ENCODE assay signal across 24 cellular contexts in genomic region chr21:38299651-38300050, GRCh38. TPM values are rescaled to one million over a fixed set of nuclear protein-coding genes. Genes with fewer than 3 reads are reported as not detected.
DNase-seq lines count a peak whose midpoint lies in the region; ATAC-seq and TF ChIP-seq lines count a peak whose summit lies in the region.
"Had no signal": no experiment of that assay in that cellular context is flagged by ENCODE, and none has a peak within 500 bp of the region (broad histone marks: within the 10 kb centered on the region; RNA-seq: fewer than 3 reads in every experiment).

No MANE protein-coding gene starts in this region.

- no peaks in the 10 kb centered on the region for H3K36me3 Mint-ChIP-seq in activated naive CD4-positive, alpha-beta T cell treated with anti-CD3 and anti-CD28 coated beads, Interleukin-2, amount 50 U/mL, for 72 hours
- H3K36me3 Mint-ChIP-seq in GM23338 (ENCODE audit: low read depth) = no peaks in the 10 kb centered on the region
- H3K36me3 Mint-ChIP-seq: activated CD4-positive, alpha-beta memory T cell treated with anti-CD3 and anti-CD28 coated beads for 36 hours; type B pancreatic cell had no signal

- H3K18ac ChIP-seq in mesenchymal stem cell (ENCODE audit: low read depth in 1 of 2, low read length in 2 of 2) = peak overlapping the region in 1 of 2 experiments; percentile 16

- no peak overlapping the region for H2BK5ac ChIP-seq in mesenchymal stem cell (ENCODE audit: low read depth, low read length, poor library complexity, severe bottlenecking)

- peak overlapping the region; percentile 78 for H2AK5ac ChIP-seq in mesenchymal stem cell (ENCODE audit: low read length, severe bottlenecking)

- no peak overlapping the region for H2BK15ac ChIP-seq in mesenchymal stem cell (ENCODE audit: low read depth, poor library complexity, severe bottlenecking)

- H3K4me3 ChIP-seq in mesenchymal stem cell (ENCODE audit: insufficient read depth in 1 of 2, low read depth in 1 of 2, low read length in 2 of 2) (peak overlapping the region in 1 of 2 experiments; percentile 43), smooth muscle cell (no peak overlapping the region), GM23338 (no peak overlapping the region)
- H3K4me3 ChIP-seq: K562 had no signal

- no peaks in the 10 kb centered on the region for H3K9me3 Mint-ChIP-seq in activated naive CD4-positive, alpha-beta T cell treated with anti-CD3 and anti-CD28 coated beads, Interleukin-2, amount 50 U/mL, for 72 hours
- H3K9me3 Mint-ChIP-seq in GM23338 = no peaks in the 10 kb centered on the region
- H3K9me3 Mint-ChIP-seq: activated CD4-positive, alpha-beta memory T cell treated with anti-CD3 and anti-CD28 coated beads for 36 hours; activated T-helper 1 cell treated with anti-CD3 and anti-CD28 coated beads, Interleukin-12 subunit alpha, Interleukin-12 subunit beta, Interleukin-2, Interleukin-4 antibody, amounts not matched to agents 30 ng/mL and 10 ng/mL and 1 ng/mL, durations not matched to agents 14 hours and 24 hours and 36 hours; type B pancreatic cell had no signal

- no peak for TF ChIP-seq CTCF in smooth muscle cell (IDR thresholded peaks at IDR 0.05; ENCODE audit: borderline replicate concordance, insufficient read depth, poor library complexity, severe bottlenecking)
- TF ChIP-seq CTCF in GM23338 (conservative IDR thresholded peaks at IDR 0.05; ENCODE audit: low read depth in 2 of 2) = no peak

- H3K4me1 Mint-ChIP-seq in GM23338 = peaks cover 21% of the 10 kb centered on the region; the same call in 2 of the 3 replicates

- no peaks in the 10 kb centered on the region for H4K20me1 ChIP-seq in smooth muscle cell (ENCODE audit: low read depth)
- no peaks in the 10 kb centered on the region for H4K20me1 ChIP-seq in GM23338 (replicated peaks; ENCODE audit: insufficient read depth)

- peak overlapping the region in 1 of 2 experiments; percentile 15 for H2BK12ac ChIP-seq in mesenchymal stem cell (ENCODE audit: low read length in 2 of 2)

- H3K4me2 ChIP-seq in mesenchymal stem cell (ENCODE audit: low read length, poor library complexity, severe bottlenecking) (no peak overlapping the region), smooth muscle cell (no peak overlapping the region), GM23338 (no peak overlapping the region)

- H4K8ac ChIP-seq in mesenchymal stem cell (ENCODE audit: low read length) = no peak overlapping the region

- H3K4ac ChIP-seq in mesenchymal stem cell (ENCODE audit: low read depth in 1 of 2, low read length in 2 of 2) = no peak overlapping the region

- DNase-seq in activated naive CD4-positive, alpha-beta T cell treated with anti-CD3 and anti-CD28 coated beads, Interleukin-2, amount 50 U/mL, for 72 hours (ENCODE audit: low spot score in 2 of 2) = no peak
- DNase-seq in activated naive CD4-positive, alpha-beta T cell treated with anti-CD3 and anti-CD28 coated beads, Interleukin-2, amount 50 U/mL, for 16 hours = no peak
- DNase-seq in RPMI7951 (ENCODE audit: low read depth) (peak; percentile 53), mesenchymal stem cell (no peak), smooth muscle cell (lab: John Stamatoyannopoulos, UW; ENCODE audit: unreplicated experiment) (no peak), D341Med (ENCODE audit: low spot score) (no peak), GM23338 (ENCODE audit: low spot score) (no peak), NCI-H446 (lab: John Stamatoyannopoulos, UW) (no peak)
- DNase-seq: activated CD4-positive, alpha-beta memory T cell treated with anti-CD3 and anti-CD28 coated beads for 36 hours; activated CD4-positive, CD25-positive, alpha-beta regulatory T cell; caudate nucleus; cortex of kidney; effector memory CD4-positive, alpha-beta T cell; EL; mesendoderm; NCI-H1048; NCI-H1694; NCI-H510A; stimulated activated CD4-positive, alpha-beta T cell treated with anti-CD3 and anti-CD28 coated beads, Interleukin-15, amount 100 ng/mL, for 24 hours; stimulated activated CD4-positive, alpha-beta T cell treated with anti-CD3 and anti-CD28 coated beads, Interleukin-4, amount 100 ng/mL, for 4 hours had no signal

- no peaks in the 10 kb centered on the region for H3K9me2 ChIP-seq in GM23338 (ENCODE audit: insufficient read depth)

- peaks cover 10% of the 10 kb centered on the region for H3K4me1 ChIP-seq in mesenchymal stem cell (ENCODE audit: control insufficient read depth, insufficient read depth, low read depth, low read length)
- H3K4me1 ChIP-seq in smooth muscle cell (ENCODE audit: low read depth) = peaks cover 18% of the 10 kb centered on the region
- H3K4me1 ChIP-seq in GM23338 (ENCODE audit: insufficient read depth) = peaks cover 14% of the 10 kb centered on the region

- no peak overlapping the region for H2BK120ac ChIP-seq in mesenchymal stem cell (ENCODE audit: low read depth, low read length)

- no peak overlapping the region for H3K14ac ChIP-seq in mesenchymal stem cell (ENCODE audit: low read length in 2 of 2)

- WGBS in mesenchymal stem cell = 97% methylated on average over 9 of the region's 9 CpGs
- 95% methylated on average over 9 of the region's 9 CpGs for WGBS in smooth muscle cell (ENCODE audit: low lambda C conversion rate)

- H3K9ac ChIP-seq in mesenchymal stem cell (ENCODE audit: low read length) = peak overlapping the region; percentile 83
- H3K9ac ChIP-seq in smooth muscle cell (ENCODE audit: low read depth) = no peak overlapping the region

- peaks cover 6 to 33% of the 10 kb centered on the region in 2 experiments for H3K36me3 ChIP-seq in mesenchymal stem cell (ENCODE audit: control insufficient read depth in 1 of 2, insufficient read depth in 2 of 2, low read depth in 1 of 2, low read length in 2 of 2)
- H3K36me3 ChIP-seq in smooth muscle cell (ENCODE audit: low read depth) = no peaks in the 10 kb centered on the region
- no peaks in the 10 kb centered on the region for H3K36me3 ChIP-seq in GM23338 (ENCODE audit: insufficient read depth)

- H3K79me2 ChIP-seq in smooth muscle cell (ENCODE audit: low read depth) = no peaks in the 10 kb centered on the region
- H3K79me2 ChIP-seq in GM23338 (replicated peaks; ENCODE audit: insufficient read depth) = no peaks in the 10 kb centered on the region

- no peak overlapping the region for H4K91ac ChIP-seq in mesenchymal stem cell (ENCODE audit: low read length)

- no peak overlapping the region for H3K4me3 Mint-ChIP-seq in GM23338

- H3K27me3 ChIP-seq in mesenchymal stem cell (ENCODE audit: control insufficient read depth in 1 of 2, insufficient read depth in 1 of 2, low read length in 2 of 2) (no peaks in the 10 kb centered on the region), smooth muscle cell (ENCODE audit: low read depth) (no peaks in the 10 kb centered on the region), GM23338 (ENCODE audit: insufficient read depth) (no peaks in the 10 kb centered on the region)

- H3K27ac ChIP-seq in mesenchymal stem cell (ENCODE audit: low read length, poor library complexity, severe bottlenecking) = no peak overlapping the region
- peak overlapping the region; percentile 49 for H3K27ac ChIP-seq in smooth muscle cell (ENCODE audit: low read depth)
- H3K27ac ChIP-seq in GM23338 (ENCODE audit: low read depth) = no peak overlapping the region
- H3K27ac ChIP-seq: C4-2B had no signal

- H3K27ac Mint-ChIP-seq in activated naive CD4-positive, alpha-beta T cell treated with anti-CD3 and anti-CD28 coated beads, Interleukin-2, amount 50 U/mL, for 72 hours = peak overlapping the region; percentile 47 to 72
- no peak overlapping the region for H3K27ac Mint-ChIP-seq in GM23338
- H3K27ac Mint-ChIP-seq: activated CD4-positive, alpha-beta memory T cell treated with anti-CD3 and anti-CD28 coated beads for 36 hours; activated T-helper 1 cell treated with anti-CD3 and anti-CD28 coated beads, Interleukin-12 subunit alpha, Interleukin-12 subunit beta, Interleukin-2, Interleukin-4 antibody, amounts not matched to agents 30 ng/mL and 10 ng/mL and 1 ng/mL, durations not matched to agents 14 hours and 24 hours and 36 hours; type B pancreatic cell had no signal

- no peaks in the 10 kb centered on the region for H3K9me3 ChIP-seq in mesenchymal stem cell (ENCODE audit: control insufficient read depth, low read length)
- H3K9me3 ChIP-seq in smooth muscle cell (replicated peaks; ENCODE audit: low read depth) = no peaks in the 10 kb centered on the region

- H3K23ac ChIP-seq in mesenchymal stem cell (ENCODE audit: low read length in 2 of 2) = no peak overlapping the region

- H3K79me1 ChIP-seq in mesenchymal stem cell (replicated peaks; ENCODE audit: low read length, poor library complexity, severe bottlenecking) = peaks cover 5% of the 10 kb centered on the region

- no peak for ATAC-seq in activated naive CD4-positive, alpha-beta T cell treated with anti-CD3 and anti-CD28 coated beads, Interleukin-2, amount 50 U/mL, for 72 hours
- no peak for ATAC-seq in GM23338
- ATAC-seq: K562 had no signal

- H3F3A ChIP-seq in smooth muscle cell (ENCODE audit: low read depth) (peaks cover 3% of the 10 kb centered on the region), GM23338 (replicated peaks; ENCODE audit: low read depth) (no peaks in the 10 kb centered on the region)

- no peaks in the 10 kb centered on the region for H3K27me3 Mint-ChIP-seq in GM23338 (ENCODE audit: insufficient read depth, low read depth, poor library complexity)
- H3K27me3 Mint-ChIP-seq: type B pancreatic cell had no signal

- H2AFZ ChIP-seq in mesenchymal stem cell (ENCODE audit: low read depth, low read length) = no peak overlapping the region
- no peak overlapping the region for H2AFZ ChIP-seq in smooth muscle cell (ENCODE audit: low read depth)
- no peak overlapping the region for H2AFZ ChIP-seq in GM23338

TF ChIP-seq in GM23338, 12 proteins besides CTCF, POLR2A, EP300 and RAD21:
- no peak for TF ChIP-seq POLR2AphosphoS5 (IDR thresholded peaks at IDR 0.05; ENCODE audit: low read depth)
- no peak for TF ChIP-seq NANOG (IDR thresholded peaks at IDR 0.05; ENCODE audit: borderline replicate concordance)
- TF ChIP-seq CREB1 (CRISPR knock-in tag; IDR thresholded peaks at IDR 0.05; ENCODE audit: low read depth) = no peak
TF ChIP-seq in GM23338: peak in this region for 0.

RNA-seq across cellular contexts. Expression of gene KCNJ15, which starts 42.9 kb away (rescaled TPM):
- total RNA-seq in activated naive CD4-positive, alpha-beta T cell treated with anti-CD3 and anti-CD28 coated beads, Interleukin-2, amount 50 U/mL, for 72 hours = 1 to 10 TPM in 1 of 2 donors, under 1 TPM in 1; 0.20 to 1.5 TPM
- 13.2 and 18.9 TPM in 2 replicates for total RNA-seq in RPMI7951 (2014; rRNA removed; shearing (Covaris generic))
- polyA plus RNA-seq in mesenchymal stem cell (2013, experiment 1 of 2) = 0.99 TPM
- 1.00 TPM for polyA plus RNA-seq in mesenchymal stem cell (2013, experiment 2 of 2)
- 14.7 and 21.9 TPM in 2 replicates for total RNA-seq in smooth muscle cell
- polyA plus RNA-seq in smooth muscle cell (4.2 and 12.9 TPM in 2 replicates), GM23338 (2016; fragmentation: Nextera tagmentation; extraction: Ambion mirVana) (not detected in 2 replicates)
- total RNA-seq in GM23338 (2014; rRNA removed; shearing (Covaris generic)) = not detected in 2 replicates
